Comparison of ENCODE assay signal across 8 cellular contexts in genomic region chr1:6962390-6962955, GRCh38.
DNase-seq lines count a peak whose midpoint lies in the region; TF ChIP-seq lines count a peak whose summit lies in the region.

No MANE protein-coding gene starts in this region.

- H3K4me3 ChIP-seq in DOHH2 (ENCODE audit: low read length), result peak overlapping the region; percentile 64
- H3K4me3 ChIP-seq in vagina, result no peak overlapping the region

- peaks cover 65% of the 10 kb centered on the region for H3K4me1 ChIP-seq in DOHH2 (ENCODE audit: control insufficient read depth, low read length)
- peaks cover 27% of the 10 kb centered on the region for H3K4me1 ChIP-seq in vagina

- intact Hi-C loops in vagina (cut with DNase I), result no loop called here

- H3K9me3 ChIP-seq in DOHH2 (ENCODE audit: control insufficient read depth, insufficient read depth, low read length) (no peaks in the 10 kb centered on the region), vagina (no peaks in the 10 kb centered on the region)

- H3K9me2 ChIP-seq in DOHH2 (replicated peaks; ENCODE audit: control insufficient read depth, low read length), result no peaks in the 10 kb centered on the region

- no peak for TF ChIP-seq POLR2A in vagina (IDR thresholded peaks at IDR 0.05)

- peaks cover 11% of the 10 kb centered on the region; the same call in 1 of the 2 replicates for H3F3A ChIP-seq in DOHH2 (ENCODE audit: control insufficient read depth, insufficient read depth)

- no peak overlapping the region for H3K27ac ChIP-seq in DOHH2 (ENCODE audit: low read depth, low read length)
- H3K27ac ChIP-seq in vagina, result no peak overlapping the region

- no peaks in the 10 kb centered on the region for H4K20me1 ChIP-seq in DOHH2 (ENCODE audit: control insufficient read depth, insufficient read depth, low read depth, low read length)

- DNase-seq in NCI-H526 (lab: John Stamatoyannopoulos, UW) (peak; percentile 79 to 95), iPS DF 4.7 (ENCODE audit: extremely low read depth, low spot score) (peak; percentile 90), vagina (ENCODE audit: extremely low spot score in 2 of 2) (no peak), dermis blood vessel endothelial cell (no peak), midbrain (lab: John Stamatoyannopoulos, UW) (no peak)
- DNase-seq in activated T-cell treated with anti-CD3 and anti-CD28 coated beads, Interleukin-2, amount 50 U/mL, for 1 hour, result peak; percentile 49
- peak; percentile 18 for DNase-seq in stimulated activated CD8-positive, alpha-beta memory T cell treated with anti-CD3 and anti-CD28 coated beads, Interleukin-7, amount 100 ng/mL, for 24 hours (ENCODE audit: low read depth)

- H3K36me3 ChIP-seq in DOHH2 (ENCODE audit: control insufficient read depth, low read length), result no peaks in the 10 kb centered on the region
- H3K36me3 ChIP-seq in vagina, result no peaks in the 10 kb centered on the region

- H3K79me2 ChIP-seq in DOHH2 (ENCODE audit: control insufficient read depth, low read length), result no peaks in the 10 kb centered on the region

- peak overlapping the region; percentile 72 for H3K4me2 ChIP-seq in DOHH2 (ENCODE audit: low read length)

- TF ChIP-seq CTCF in DOHH2 (IDR thresholded peaks at IDR 0.05; ENCODE audit: low read depth, low read length, poor library complexity, severe bottlenecking) (no peak), vagina (IDR thresholded peaks at IDR 0.05) (no peak)

- H3K27me3 ChIP-seq in DOHH2 (ENCODE audit: control insufficient read depth, low read length), result peaks cover 6% of the 10 kb centered on the region; the same call in 1 of the 2 replicates
- no peaks in the 10 kb centered on the region for H3K27me3 ChIP-seq in vagina

Comparison
In these comparisons a context has a peak if more than half of its experiments do, and no peak if none do; other contexts are left out.
1. DNase-seq: peak in NCI-H526 (2 of 2), activated T-cell treated with anti-CD3 and anti-CD28 coated beads, Interleukin-2, amount 50 U/mL, for 1 hour (single experiment), iPS DF 4.7 (single experiment) and stimulated activated CD8-positive, alpha-beta memory T cell treated with anti-CD3 and anti-CD28 coated beads, Interleukin-7, amount 100 ng/mL, for 24 hours (single experiment); none in vagina (0 of 2), dermis blood vessel endothelial cell (single experiment) and midbrain (single experiment).